1 cellular context compared by ENCODE assay signal in the genomic region with DNA sequence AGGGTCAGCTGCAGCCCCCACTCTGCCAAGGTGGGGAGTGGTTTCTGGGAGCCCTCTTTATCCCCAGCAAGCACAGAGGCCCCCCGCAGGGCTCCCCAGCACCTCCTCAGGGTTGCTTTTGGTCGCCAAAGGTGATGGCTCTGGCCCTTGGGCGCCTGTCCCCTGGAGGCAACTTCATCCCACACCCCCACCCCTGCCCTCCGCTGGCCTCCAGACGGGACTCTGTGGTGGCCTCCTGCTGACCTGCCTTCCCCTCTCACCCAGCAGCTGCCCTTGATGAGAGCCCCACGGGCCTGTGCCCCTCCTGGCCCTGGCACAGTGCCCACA.
TF ChIP-seq lines count a peak whose summit lies in the region.

No MANE protein-coding gene starts in this region.

TF ChIP-seq in endothelial cell of umbilical vein, 7 proteins besides CTCF, POLR2A, EP300 and RAD21:
- no peak for TF ChIP-seq EZH2 (IDR thresholded peaks at IDR 0.05; ENCODE audit: borderline replicate concordance, low read depth, low read length, severe bottlenecking)
- no peak for TF ChIP-seq FOS (IDR thresholded peaks at IDR 0.05; ENCODE audit: borderline replicate concordance, insufficient read depth, low read length)
- no peak for TF ChIP-seq MYC (IDR thresholded peaks at IDR 0.05; ENCODE audit: low read depth, low read length)
- TF ChIP-seq, protein P1, sequence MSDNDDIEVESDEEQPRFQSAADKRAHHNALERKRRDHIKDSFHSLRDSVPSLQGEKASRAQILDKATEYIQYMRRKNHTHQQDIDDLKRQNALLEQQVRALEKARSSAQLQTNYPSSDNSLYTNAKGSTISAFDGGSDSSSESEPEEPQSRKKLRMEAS (IDR thresholded peaks at IDR 0.05; ENCODE audit: insufficient read depth, insufficient read length) = no peak
- TF ChIP-seq GATA2 (IDR thresholded peaks at IDR 0.05; ENCODE audit: insufficient read depth, insufficient read length, low read depth, low read length) = no peak
- TF ChIP-seq JUN (IDR thresholded peaks at IDR 0.05; ENCODE audit: borderline replicate concordance, insufficient read depth, insufficient read length, low read depth) = no peak
- TF ChIP-seq POLR2AphosphoS5 (IDR thresholded peaks at IDR 0.05; ENCODE audit: insufficient read depth, low read depth, low read length) = no peak
